1 cellular context compared by ENCODE assay signal in the genomic region with DNA sequence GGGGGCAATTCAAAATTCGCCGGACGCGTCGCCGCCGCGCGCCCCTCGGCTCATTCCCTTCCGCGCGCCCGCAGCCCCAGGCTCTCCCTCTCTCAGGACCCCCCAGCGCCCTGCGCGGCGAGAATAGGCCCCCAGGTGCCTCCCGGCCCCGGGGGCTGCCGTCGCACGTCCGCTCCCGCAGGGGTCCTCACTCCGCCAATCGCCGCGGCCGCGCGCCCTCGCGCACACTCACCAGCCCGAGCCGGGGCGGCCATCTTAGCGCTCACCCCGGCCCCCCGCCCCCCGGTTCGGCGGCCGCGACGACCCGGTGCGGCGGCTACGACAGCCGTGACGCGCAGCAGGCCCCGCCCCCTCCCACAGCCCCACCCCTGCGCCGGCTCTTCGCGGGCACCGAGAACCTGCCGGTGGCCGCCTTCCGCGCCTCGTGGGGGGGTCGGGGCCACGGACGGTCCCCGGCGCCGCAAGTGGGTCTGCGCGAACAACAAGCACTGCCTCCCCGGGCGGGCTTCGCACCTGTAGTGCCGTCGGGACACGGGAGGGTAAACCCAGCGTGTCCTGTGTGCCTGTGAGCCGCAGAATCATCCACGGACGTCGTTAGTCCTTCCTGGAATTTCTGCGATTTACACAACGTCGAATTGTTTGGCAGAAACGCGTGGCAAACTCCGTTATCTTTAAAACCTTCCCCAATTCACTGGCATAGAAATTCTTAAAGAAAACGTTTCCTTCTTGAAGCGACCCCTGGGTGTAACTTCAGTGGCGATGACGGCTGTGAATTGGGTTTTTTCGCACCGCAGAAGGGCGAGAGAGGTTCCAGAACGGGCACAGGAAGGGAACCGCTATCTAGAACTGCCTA.
TF ChIP-seq lines count a peak whose summit lies in the region.

No MANE protein-coding gene starts in this region.

TF ChIP-seq in K562, 482 proteins besides CTCF, POLR2A, EP300 and RAD21 (continued from another document and continues in another):
- TF ChIP-seq, protein P1, sequence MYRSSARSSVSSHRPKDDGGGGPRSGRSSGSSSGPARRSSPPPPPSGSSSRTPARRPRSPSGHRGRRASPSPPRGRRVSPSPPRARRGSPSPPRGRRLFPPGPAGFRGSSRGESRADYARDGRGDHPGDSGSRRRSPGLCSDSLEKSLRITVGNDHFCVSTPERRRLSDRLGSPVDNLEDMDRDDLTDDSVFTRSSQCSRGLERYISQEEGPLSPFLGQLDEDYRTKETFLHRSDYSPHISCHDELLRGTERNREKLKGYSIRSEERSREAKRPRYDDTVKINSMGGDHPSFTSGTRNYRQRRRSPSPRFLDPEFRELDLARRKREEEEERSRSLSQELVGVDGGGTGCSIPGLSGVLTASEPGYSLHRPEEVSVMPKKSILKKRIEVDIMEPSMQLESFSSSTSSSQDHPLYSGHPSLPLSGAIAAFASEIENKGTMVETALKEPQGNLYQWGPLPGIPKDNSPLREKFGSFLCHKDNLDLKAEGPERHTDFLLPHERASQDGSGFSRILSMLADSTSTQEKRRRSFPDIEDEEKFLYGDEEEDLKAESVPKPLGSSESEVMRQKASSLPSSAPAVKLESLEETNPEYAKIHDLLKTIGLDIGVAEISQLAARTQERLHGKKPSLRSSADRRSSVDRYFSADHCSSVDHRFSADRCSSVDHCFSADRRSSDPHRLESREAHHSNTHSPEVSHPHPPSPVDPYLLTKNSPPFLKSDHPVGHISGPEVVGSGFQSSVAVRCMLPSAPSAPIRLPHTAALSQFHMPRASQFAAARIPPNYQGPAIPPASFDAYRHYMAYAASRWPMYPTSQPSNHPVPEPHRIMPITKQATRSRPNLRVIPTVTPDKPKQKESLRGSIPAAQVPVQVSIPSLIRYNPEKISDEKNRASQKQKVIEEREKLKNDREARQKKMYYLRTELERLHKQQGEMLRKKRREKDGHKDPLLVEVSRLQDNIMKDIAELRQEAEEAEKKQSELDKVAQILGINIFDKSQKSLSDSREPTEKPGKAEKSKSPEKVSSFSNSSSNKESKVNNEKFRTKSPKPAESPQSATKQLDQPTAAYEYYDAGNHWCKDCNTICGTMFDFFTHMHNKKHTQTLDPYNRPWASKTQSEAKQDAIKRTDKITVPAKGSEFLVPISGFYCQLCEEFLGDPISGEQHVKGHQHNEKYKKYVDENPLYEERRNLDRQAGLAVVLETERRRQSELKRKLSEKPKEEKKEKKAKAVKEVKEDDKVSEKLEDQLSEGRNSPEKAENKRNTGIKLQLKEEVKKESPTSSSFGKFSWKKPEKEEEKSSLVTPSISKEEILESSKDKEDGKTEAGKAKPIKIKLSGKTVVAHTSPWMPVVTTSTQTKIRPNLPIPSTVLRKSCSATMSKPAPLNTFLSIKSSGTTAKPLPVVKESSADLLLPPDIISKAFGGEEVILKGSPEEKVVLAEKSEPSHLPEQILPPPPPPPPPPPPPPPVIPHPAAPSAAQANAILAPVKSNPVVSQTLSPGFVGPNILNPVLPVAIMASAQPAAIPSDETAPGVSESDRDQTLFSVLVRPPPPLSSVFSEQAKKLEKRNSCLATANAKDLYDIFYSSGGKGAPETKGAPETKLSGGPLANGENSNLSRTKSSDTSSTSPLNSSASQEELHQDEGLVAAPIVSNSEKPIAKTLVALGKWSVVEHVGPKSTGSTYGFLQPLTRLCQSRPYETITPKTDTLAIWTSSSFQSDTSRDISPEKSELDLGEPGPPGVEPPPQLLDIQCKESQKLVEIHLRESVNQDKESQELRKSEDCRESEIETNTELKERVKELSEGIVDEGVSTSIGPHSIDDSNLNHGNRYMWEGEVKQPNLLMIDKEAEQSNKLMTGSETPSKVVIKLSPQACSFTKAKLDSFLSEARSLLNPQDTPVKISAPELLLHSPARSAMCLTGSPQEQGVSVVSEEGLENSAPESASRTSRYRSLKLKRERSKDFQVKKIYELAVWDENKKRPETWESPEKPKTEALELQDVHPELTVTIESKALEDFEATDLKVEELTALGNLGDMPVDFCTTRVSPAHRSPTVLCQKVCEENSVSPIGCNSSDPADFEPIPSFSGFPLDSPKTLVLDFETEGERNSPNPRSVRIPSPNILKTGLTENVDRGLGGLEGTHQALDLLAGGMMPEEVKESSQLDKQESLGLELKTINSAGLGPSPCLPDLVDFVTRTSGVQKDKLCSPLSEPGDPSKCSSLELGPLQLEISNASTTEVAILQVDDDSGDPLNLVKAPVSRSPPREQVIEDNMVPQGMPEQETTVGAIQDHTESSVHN (IDR thresholded peaks at IDR 0.05; ENCODE audit: borderline replicate concordance in 1 of 2, low read depth in 1 of 2) = no peak
- TF ChIP-seq MTA3 (IDR thresholded peaks at IDR 0.05; ENCODE audit: borderline replicate concordance) = no peak
- no peak for TF ChIP-seq SMAD1 (IDR thresholded peaks at IDR 0.05; ENCODE audit: low read depth, low read length, partially characterized antibody)
- TF ChIP-seq SMARCA4 (IDR thresholded peaks at IDR 0.05) = no peak
- TF ChIP-seq CHD1 (IDR thresholded peaks at IDR 0.05; ENCODE audit: low read length) = no peak
- TF ChIP-seq, protein P2, sequence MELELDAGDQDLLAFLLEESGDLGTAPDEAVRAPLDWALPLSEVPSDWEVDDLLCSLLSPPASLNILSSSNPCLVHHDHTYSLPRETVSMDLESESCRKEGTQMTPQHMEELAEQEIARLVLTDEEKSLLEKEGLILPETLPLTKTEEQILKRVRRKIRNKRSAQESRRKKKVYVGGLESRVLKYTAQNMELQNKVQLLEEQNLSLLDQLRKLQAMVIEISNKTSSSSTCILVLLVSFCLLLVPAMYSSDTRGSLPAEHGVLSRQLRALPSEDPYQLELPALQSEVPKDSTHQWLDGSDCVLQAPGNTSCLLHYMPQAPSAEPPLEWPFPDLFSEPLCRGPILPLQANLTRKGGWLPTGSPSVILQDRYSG (tag; conservative IDR thresholded peaks at IDR 0.05; ENCODE audit: low read depth) = no peak
- TF ChIP-seq HDAC6 (IDR thresholded peaks at IDR 0.05; ENCODE audit: low read depth, low read length) = no peak
- TF ChIP-seq, protein P3, sequence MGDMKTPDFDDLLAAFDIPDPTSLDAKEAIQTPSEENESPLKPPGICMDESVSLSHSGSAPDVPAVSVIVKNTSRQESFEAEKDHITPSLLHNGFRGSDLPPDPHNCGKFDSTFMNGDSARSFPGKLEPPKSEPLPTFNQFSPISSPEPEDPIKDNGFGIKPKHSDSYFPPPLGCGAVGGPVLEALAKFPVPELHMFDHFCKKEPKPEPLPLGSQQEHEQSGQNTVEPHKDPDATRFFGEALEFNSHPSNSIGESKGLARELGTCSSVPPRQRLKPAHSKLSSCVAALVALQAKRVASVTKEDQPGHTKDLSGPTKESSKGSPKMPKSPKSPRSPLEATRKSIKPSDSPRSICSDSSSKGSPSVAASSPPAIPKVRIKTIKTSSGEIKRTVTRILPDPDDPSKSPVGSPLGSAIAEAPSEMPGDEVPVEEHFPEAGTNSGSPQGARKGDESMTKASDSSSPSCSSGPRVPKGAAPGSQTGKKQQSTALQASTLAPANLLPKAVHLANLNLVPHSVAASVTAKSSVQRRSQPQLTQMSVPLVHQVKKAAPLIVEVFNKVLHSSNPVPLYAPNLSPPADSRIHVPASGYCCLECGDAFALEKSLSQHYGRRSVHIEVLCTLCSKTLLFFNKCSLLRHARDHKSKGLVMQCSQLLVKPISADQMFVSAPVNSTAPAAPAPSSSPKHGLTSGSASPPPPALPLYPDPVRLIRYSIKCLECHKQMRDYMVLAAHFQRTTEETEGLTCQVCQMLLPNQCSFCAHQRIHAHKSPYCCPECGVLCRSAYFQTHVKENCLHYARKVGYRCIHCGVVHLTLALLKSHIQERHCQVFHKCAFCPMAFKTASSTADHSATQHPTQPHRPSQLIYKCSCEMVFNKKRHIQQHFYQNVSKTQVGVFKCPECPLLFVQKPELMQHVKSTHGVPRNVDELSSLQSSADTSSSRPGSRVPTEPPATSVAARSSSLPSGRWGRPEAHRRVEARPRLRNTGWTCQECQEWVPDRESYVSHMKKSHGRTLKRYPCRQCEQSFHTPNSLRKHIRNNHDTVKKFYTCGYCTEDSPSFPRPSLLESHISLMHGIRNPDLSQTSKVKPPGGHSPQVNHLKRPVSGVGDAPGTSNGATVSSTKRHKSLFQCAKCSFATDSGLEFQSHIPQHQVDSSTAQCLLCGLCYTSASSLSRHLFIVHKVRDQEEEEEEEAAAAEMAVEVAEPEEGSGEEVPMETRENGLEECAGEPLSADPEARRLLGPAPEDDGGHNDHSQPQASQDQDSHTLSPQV (IDR thresholded peaks at IDR 0.05) = no peak
- no peak for TF ChIP-seq TOE1 (IDR thresholded peaks at IDR 0.05; ENCODE audit: borderline replicate concordance)
- no peak for TF ChIP-seq TOE1 (CRISPR knock-in tag; IDR thresholded peaks at IDR 0.05; ENCODE audit: borderline replicate concordance, low read depth)
- no peak for TF ChIP-seq CEBPB (tag; IDR thresholded peaks at IDR 0.05)
- no peak for TF ChIP-seq CCNT2 (IDR thresholded peaks at IDR 0.05; ENCODE audit: borderline replicate concordance, extremely low read depth, insufficient read length, low read depth, low read length)
- no peak for TF ChIP-seq ZNF436 (CRISPR knock-in tag; IDR thresholded peaks at IDR 0.05)
- TF ChIP-seq, protein P4, sequence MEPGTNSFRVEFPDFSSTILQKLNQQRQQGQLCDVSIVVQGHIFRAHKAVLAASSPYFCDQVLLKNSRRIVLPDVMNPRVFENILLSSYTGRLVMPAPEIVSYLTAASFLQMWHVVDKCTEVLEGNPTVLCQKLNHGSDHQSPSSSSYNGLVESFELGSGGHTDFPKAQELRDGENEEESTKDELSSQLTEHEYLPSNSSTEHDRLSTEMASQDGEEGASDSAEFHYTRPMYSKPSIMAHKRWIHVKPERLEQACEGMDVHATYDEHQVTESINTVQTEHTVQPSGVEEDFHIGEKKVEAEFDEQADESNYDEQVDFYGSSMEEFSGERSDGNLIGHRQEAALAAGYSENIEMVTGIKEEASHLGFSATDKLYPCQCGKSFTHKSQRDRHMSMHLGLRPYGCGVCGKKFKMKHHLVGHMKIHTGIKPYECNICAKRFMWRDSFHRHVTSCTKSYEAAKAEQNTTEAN (CRISPR knock-in tag; IDR thresholded peaks at IDR 0.05) = no peak
- peak; percentile 50 for TF ChIP-seq RBBP5 (IDR thresholded peaks at IDR 0.05; ENCODE audit: borderline replicate concordance, insufficient read depth, low read length, poor library complexity, severe bottlenecking)
- no peak for TF ChIP-seq HOXB6 (CRISPR knock-in tag; IDR thresholded peaks at IDR 0.05; ENCODE audit: borderline replicate concordance)
- TF ChIP-seq ZBTB7A (IDR thresholded peaks at IDR 0.05; ENCODE audit: borderline replicate concordance, control insufficient read depth, low read depth, low read length) = 0 out of 2 replicates have a peak, but pooled peaks have one; percentile 59
- no peak for TF ChIP-seq FOXA1 (IDR thresholded peaks at IDR 0.05; ENCODE audit: borderline replicate concordance)
- no peak for TF ChIP-seq ZNF184 (CRISPR knock-in tag; IDR thresholded peaks at IDR 0.05)
- TF ChIP-seq, protein P5, sequence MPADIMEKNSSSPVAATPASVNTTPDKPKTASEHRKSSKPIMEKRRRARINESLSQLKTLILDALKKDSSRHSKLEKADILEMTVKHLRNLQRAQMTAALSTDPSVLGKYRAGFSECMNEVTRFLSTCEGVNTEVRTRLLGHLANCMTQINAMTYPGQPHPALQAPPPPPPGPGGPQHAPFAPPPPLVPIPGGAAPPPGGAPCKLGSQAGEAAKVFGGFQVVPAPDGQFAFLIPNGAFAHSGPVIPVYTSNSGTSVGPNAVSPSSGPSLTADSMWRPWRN (IDR thresholded peaks at IDR 0.05; ENCODE audit: low read depth) = no peak
- no peak for TF ChIP-seq MTA2 (IDR thresholded peaks at IDR 0.05; ENCODE audit: low read depth)
- TF ChIP-seq ZNF589 (CRISPR knock-in tag; IDR thresholded peaks at IDR 0.05; ENCODE audit: low read depth) = no peak
- TF ChIP-seq, protein P6, sequence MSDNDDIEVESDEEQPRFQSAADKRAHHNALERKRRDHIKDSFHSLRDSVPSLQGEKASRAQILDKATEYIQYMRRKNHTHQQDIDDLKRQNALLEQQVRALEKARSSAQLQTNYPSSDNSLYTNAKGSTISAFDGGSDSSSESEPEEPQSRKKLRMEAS (CRISPR knock-in tag; IDR thresholded peaks at IDR 0.05) = no peak
- peak in 1 of 2 experiments; percentile 27; a peak in 1 of 4 replicates for TF ChIP-seq NONO (IDR thresholded peaks at IDR 0.05; ENCODE audit: low read depth in 2 of 2, low read length in 1 of 2)
- TF ChIP-seq ZBTB8A (IDR thresholded peaks at IDR 0.05; ENCODE audit: partially characterized antibody) = no peak
- TF ChIP-seq, protein P7, sequence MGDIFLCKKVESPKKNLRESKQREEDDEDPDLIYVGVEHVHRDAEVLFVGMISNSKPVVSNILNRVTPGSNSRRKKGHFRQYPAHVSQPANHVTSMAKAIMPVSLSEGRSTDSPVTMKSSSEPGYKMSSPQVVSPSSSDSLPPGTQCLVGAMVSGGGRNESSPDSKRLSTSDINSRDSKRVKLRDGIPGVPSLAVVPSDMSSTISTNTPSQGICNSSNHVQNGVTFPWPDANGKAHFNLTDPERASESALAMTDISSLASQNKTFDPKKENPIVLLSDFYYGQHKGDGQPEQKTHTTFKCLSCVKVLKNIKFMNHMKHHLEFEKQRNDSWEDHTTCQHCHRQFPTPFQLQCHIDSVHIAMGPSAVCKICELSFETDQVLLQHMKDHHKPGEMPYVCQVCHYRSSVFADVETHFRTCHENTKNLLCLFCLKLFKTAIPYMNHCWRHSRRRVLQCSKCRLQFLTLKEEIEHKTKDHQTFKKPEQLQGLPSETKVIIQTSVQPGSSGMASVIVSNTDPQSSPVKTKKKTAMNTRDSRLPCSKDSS (IDR thresholded peaks at IDR 0.05; ENCODE audit: low read depth, partially characterized antibody) = no peak
